Comparison of ENCODE assay signal across 23 cellular contexts in the genomic region with DNA sequence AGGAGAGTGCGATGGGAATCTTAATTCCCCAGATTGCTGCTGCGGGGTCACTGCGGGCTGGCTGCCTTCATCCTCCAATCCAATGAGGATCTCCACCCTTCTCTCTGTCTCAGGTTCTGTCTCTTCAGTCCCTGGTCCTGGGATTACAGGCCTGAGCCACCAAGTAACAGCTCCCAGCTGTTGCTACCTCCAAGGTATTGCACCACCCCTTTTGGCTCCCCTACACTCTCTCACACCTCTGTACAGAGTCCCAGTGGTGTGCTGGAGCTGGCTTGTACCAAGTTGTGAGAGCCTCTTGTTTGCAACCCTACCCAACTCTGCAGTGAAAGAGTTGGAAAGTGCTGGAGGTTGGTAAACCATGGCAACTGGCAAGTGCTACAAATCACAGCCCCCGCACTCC.
"Had no signal": no experiment of that assay in that cellular context is flagged by ENCODE, and none has a peak within 500 bp of the region (broad histone marks: within the 10 kb centered on the region; RNA-seq: fewer than 3 reads in every experiment).

No MANE protein-coding gene starts in this region.

- H3K4me3 ChIP-seq: left ventricle myocardium inferior, lung, neural progenitor cell, ovary, right atrium auricular region, skin epidermis, spleen, suprapubic skin, thoracic aorta, tibial artery, upper lobe of right lung had no signal

- H3K4me1 ChIP-seq: left ventricle myocardium inferior, right atrium auricular region, spleen, suprapubic skin, tibial artery, upper lobe of right lung had no signal

- H2AFZ ChIP-seq: neural progenitor cell had no signal

- H3K9ac ChIP-seq: neural progenitor cell had no signal

- H3K9me3 ChIP-seq: left ventricle myocardium inferior, ovary, right atrium auricular region, spleen, suprapubic skin, thoracic aorta, tibial artery, upper lobe of right lung had no signal

- H3K27ac ChIP-seq: left ventricle myocardium inferior, neural progenitor cell, ovary, right atrium auricular region, skin epidermis, spleen, suprapubic skin, thoracic aorta, tibial artery, upper lobe of right lung had no signal

- FAIRE-seq: islet of Langerhans, urothelium cell line had no signal

- DNase-seq: hippocampal formation; immature natural killer cell; left ventricle myocardium inferior; mesendoderm; naive B cell; natural killer cell; nephron progenitor cell; ovary; spleen; stimulated activated CD4-positive, alpha-beta T cell treated with anti-CD3 and anti-CD28 coated beads, Interleukin-4, amount 100 ng/mL, for 24 hours; stimulated activated naive CD4-positive, alpha-beta T cell; tibial artery; upper lobe of right lung had no signal

- H3K4me2 ChIP-seq: neural progenitor cell had no signal

- H3K27me3 ChIP-seq: neural progenitor cell, ovary, right atrium auricular region, suprapubic skin, tibial artery, upper lobe of right lung had no signal

- ATAC-seq: natural killer cell; sciatic nerve; stimulated activated effector memory CD8-positive, alpha-beta T cell treated with anti-CD3 and anti-CD28 coated beads, Interleukin-12 subunit alpha, Interleukin-12 subunit beta, amount 100 ng/mL, for 72 hours; upper lobe of right lung had no signal

- H3K36me3 ChIP-seq: left ventricle myocardium inferior, neural progenitor cell, ovary, right atrium auricular region, spleen, suprapubic skin, thoracic aorta, tibial artery, upper lobe of right lung had no signal
